ENCODE assay signal across 31 cellular contexts in genomic region chr1:107464827-107465226, GRCh38.
DNase-seq lines count a peak whose midpoint lies in the region; ATAC-seq, FAIRE-seq and TF ChIP-seq lines count a peak whose summit lies in the region.
"Had no signal": no experiment of that assay in that cellular context is flagged by ENCODE, and none has a peak within 500 bp of the region (broad histone marks: within the 10 kb centered on the region; RNA-seq: fewer than 3 reads in every experiment).

No MANE protein-coding gene starts in this region.

- H3K36me3 ChIP-seq in OCI-LY7 (ENCODE audit: insufficient read depth, low read length) (no peaks in the 10 kb centered on the region), endodermal cell (ENCODE audit: control insufficient read depth, insufficient read depth, low read length) (no peaks in the 10 kb centered on the region)
- H3K36me3 ChIP-seq: ascending aorta, left lung, pancreas, uterus had no signal

- H3K9me3 Mint-ChIP-seq in endodermal cell, result no peaks in the 10 kb centered on the region
- peaks cover 2% of the 10 kb centered on the region for H3K9me3 Mint-ChIP-seq in chondrocyte (ENCODE audit: low read depth)
- H3K9me3 Mint-ChIP-seq: activated CD4-positive, alpha-beta memory T cell treated with anti-CD3 and anti-CD28 coated beads, Interleukin-2, amount 10 ng/mL, durations not matched to agents 7 days and 5 days; activated naive CD8-positive, alpha-beta T cell treated with anti-CD3 and anti-CD28 coated beads for 36 hours; IgD-negative memory B cell; natural killer cell had no signal

- no peak overlapping the region for H3K4me2 ChIP-seq in OCI-LY7 (ENCODE audit: low read length)

- intact Hi-C loops in OCI-LY7 (cut with micrococcal nuclease; ENCODE audit: unreplicated experiment), result no loop called here

- CTCF ChIA-PET in OCI-LY7 (lab: Charles Lee; ENCODE audit: unreplicated experiment), result no interaction called here

- no peaks in the 10 kb centered on the region for H3K9me3 ChIP-seq in OCI-LY7 (ENCODE audit: low read length)
- H3K9me3 ChIP-seq in endodermal cell (ENCODE audit: control insufficient read depth, low read length), result no peaks in the 10 kb centered on the region
- H3K9me3 ChIP-seq: ascending aorta, left lung, pancreas, testis, uterus had no signal

- POLR2A ChIA-PET in OCI-LY7 (lab: Charles Lee), result interaction anchor here (0.8 kb wide), 1 partner anchor 30 kb away, joined by 3 read pairs; no protein-coding TSS in a partner anchor

- no peaks in the 10 kb centered on the region for H3K79me2 ChIP-seq in OCI-LY7 (ENCODE audit: insufficient read depth, low read depth, low read length)

- ATAC-seq in HG03378 (IDR thresholded peaks at IDR 0.05; ENCODE audit: unreplicated experiment), result no peak
- ATAC-seq: activated CD4-positive, CD25-positive, alpha-beta regulatory T cell treated with anti-CD3 and anti-CD28 coated beads, Interleukin-2, amount 50 U/mL, for 24 hours; left lung; pancreas; sciatic nerve had no signal

- H3K27ac ChIP-seq in OCI-LY7 (ENCODE audit: low read depth, low read length, poor library complexity, severe bottlenecking), result no peak overlapping the region
- no peak overlapping the region for H3K27ac ChIP-seq in endodermal cell (ENCODE audit: low read depth, low read length)
- H3K27ac ChIP-seq: ascending aorta, left lung, pancreas, testis, uterus had no signal

- DNase-seq in ACHN (peak; percentile 9), GM12865 (ENCODE audit: low read depth) (peak; percentile 16), OCI-LY7 (ENCODE audit: low spot score) (no peak), endodermal cell (peak; percentile 60), NCI-H526 treated with DMSO at 0.1 percent for 48 hours (lab: John Stamatoyannopoulos, UW) (no peak), chondrocyte (ENCODE audit: low spot score) (no peak), H54 (ENCODE audit: insufficient read length, low spot score) (no peak)
- DNase-seq: activated CD4-positive, alpha-beta memory T cell treated with anti-CD3 and anti-CD28 coated beads, Interleukin-2, amount 10 ng/mL, durations not matched to agents 7 days and 5 days; activated naive CD8-positive, alpha-beta T cell treated with anti-CD3 and anti-CD28 coated beads for 36 hours; central memory CD4-positive, alpha-beta T cell; COR-L47; immature natural killer cell; left lung; natural killer cell; NCI-H1105 treated with DMSO at 0.1 percent for 48 hours; NCI-H2081; NCI-H345; pancreas; SHP77; stimulated activated CD4-positive, alpha-beta T cell treated with anti-CD3 and anti-CD28 coated beads, Interleukin-4, amount 100 ng/mL, for 4 hours; stimulated activated naive CD4-positive, alpha-beta T cell treated with Interleukin-2 at 50 U/mL for 16 hours; testis; uterus had no signal

- H3K9ac ChIP-seq in endodermal cell (ENCODE audit: extremely low read depth, low read length, poor library complexity, severe bottlenecking), result no peak overlapping the region

- H3K36me3 Mint-ChIP-seq in endodermal cell (ENCODE audit: low read depth), result no peaks in the 10 kb centered on the region
- no peaks in the 10 kb centered on the region for H3K36me3 Mint-ChIP-seq in chondrocyte (ENCODE audit: low read depth)
- H3K36me3 Mint-ChIP-seq: activated naive CD8-positive, alpha-beta T cell treated with anti-CD3 and anti-CD28 coated beads for 36 hours; immature natural killer cell; natural killer cell had no signal

- no peaks in the 10 kb centered on the region for H3K27me3 ChIP-seq in endodermal cell (ENCODE audit: control insufficient read depth, insufficient read depth, low read length, poor library complexity, severe bottlenecking)
- H3K27me3 ChIP-seq: ascending aorta, pancreas, testis, uterus had no signal

- no peak overlapping the region for H2AFZ ChIP-seq in OCI-LY7 (ENCODE audit: low read length)

- peaks cover 21% of the 10 kb centered on the region for H3K4me1 Mint-ChIP-seq in endodermal cell
- H3K4me1 Mint-ChIP-seq in chondrocyte (ENCODE audit: low read depth), result no peaks in the 10 kb centered on the region
- H3K4me1 Mint-ChIP-seq: activated CD4-positive, alpha-beta memory T cell treated with anti-CD3 and anti-CD28 coated beads, Interleukin-2, amount 10 ng/mL, durations not matched to agents 7 days and 5 days; activated naive CD8-positive, alpha-beta T cell treated with anti-CD3 and anti-CD28 coated beads for 36 hours; immature natural killer cell; natural killer cell had no signal

- TF ChIP-seq CTCF in GM12865 (IDR thresholded peaks at IDR 0.05; ENCODE audit: insufficient read depth, low read depth, low read length, missing control alignments), result peak; percentile 6
- peak; percentile 47 for TF ChIP-seq CTCF in OCI-LY7 (conservative IDR thresholded peaks at IDR 0.05; ENCODE audit: low read length)
- peak; percentile 70 for TF ChIP-seq CTCF in endodermal cell (conservative IDR thresholded peaks at IDR 0.05)
- TF ChIP-seq CTCF in chondrocyte (IDR thresholded peaks at IDR 0.05), result no peak

- FAIRE-seq in H54 (lab: Jason Lieb, UNC), result no peak
- FAIRE-seq: A204.1, endothelial cell of umbilical vein, GM18507, pancreas had no signal

- in situ Hi-C loops in ACHN (cut with HindIII; ENCODE audit: low pct_ligation_motif_present, low pct_unique_long_range_greater_than_20kb, low sequenced_read_pairs), result no loop called here

- no TSS peak for BruUV-seq in OCI-LY7 (replicated peaks; lab: Mats Ljungman, UMichigan)

- H3K4me3 ChIP-seq in GM12865 (ENCODE audit: low read depth, low read length) (no peak overlapping the region), OCI-LY7 (ENCODE audit: low read depth, low read length, poor library complexity, severe bottlenecking) (no peak overlapping the region), endodermal cell (ENCODE audit: low read length) (no peak overlapping the region)
- H3K4me3 ChIP-seq: ascending aorta, left lung, pancreas, testis, uterus had no signal

- H3K27ac Mint-ChIP-seq in endodermal cell (no peak overlapping the region), chondrocyte (ENCODE audit: unreplicated experiment) (no peak overlapping the region)
- H3K27ac Mint-ChIP-seq: activated CD4-positive, alpha-beta memory T cell treated with anti-CD3 and anti-CD28 coated beads, Interleukin-2, amount 10 ng/mL, durations not matched to agents 7 days and 5 days; activated naive CD8-positive, alpha-beta T cell treated with anti-CD3 and anti-CD28 coated beads for 36 hours; IgD-negative memory B cell; immature natural killer cell; natural killer cell had no signal

- no peak for TF ChIP-seq POLR2A in H54 (IDR thresholded peaks at IDR 0.05; ENCODE audit: low read depth, low read length)

- H3K4me1 ChIP-seq in OCI-LY7 (ENCODE audit: insufficient read depth, low read length, poor library complexity, severe bottlenecking), result no peaks in the 10 kb centered on the region
- peaks cover 6% of the 10 kb centered on the region for H3K4me1 ChIP-seq in endodermal cell (ENCODE audit: control insufficient read depth, insufficient read depth, low read length)
- H3K4me1 ChIP-seq: ascending aorta, left lung, pancreas, testis, uterus had no signal

- H4K20me1 ChIP-seq in OCI-LY7 (ENCODE audit: insufficient read depth, low read length), result no peaks in the 10 kb centered on the region

- WGBS in endodermal cell (ENCODE audit: insufficient coverage in 1 of 2, insufficient read length in 1 of 2), 2 experiments, result 77 to 82% methylated on average over 3 to 4 of the region's 4 CpGs

- no peaks in the 10 kb centered on the region for H3K9me2 ChIP-seq in OCI-LY7 (ENCODE audit: insufficient read depth, low read length)

- H3K27me3 Mint-ChIP-seq in endodermal cell (ENCODE audit: insufficient read depth) (no peaks in the 10 kb centered on the region), chondrocyte (ENCODE audit: low read depth) (peaks cover 5% of the 10 kb centered on the region)
- H3K27me3 Mint-ChIP-seq: IgD-negative memory B cell had no signal

- H3K4me3 Mint-ChIP-seq in endodermal cell (no peak overlapping the region), chondrocyte (ENCODE audit: unreplicated experiment) (no peak overlapping the region)
- H3K4me3 Mint-ChIP-seq: activated CD4-positive, alpha-beta memory T cell treated with anti-CD3 and anti-CD28 coated beads, Interleukin-2, amount 10 ng/mL, durations not matched to agents 7 days and 5 days; activated naive CD8-positive, alpha-beta T cell treated with anti-CD3 and anti-CD28 coated beads for 36 hours; IgD-negative memory B cell; immature natural killer cell; natural killer cell had no signal

Comparison
In these comparisons a context has a peak if more than half of its experiments do, and no peak if none do; other contexts are left out.
1. DNase-seq: peak in ACHN (single experiment), GM12865 (single experiment) and endodermal cell (single experiment); none in OCI-LY7 (single experiment), NCI-H526 treated with DMSO at 0.1 percent for 48 hours (single experiment), chondrocyte (single experiment) and H54 (single experiment).